In genomic region chr5:165779505-165779904, GRCh38 we compare ENCODE assay signal across 3 cellular contexts.
"Had no signal": no experiment of that assay in that cellular context is flagged by ENCODE, and none has a peak within 500 bp of the region (broad histone marks: within the 10 kb centered on the region; RNA-seq: fewer than 3 reads in every experiment).

No MANE protein-coding gene starts in this region.

- DNase-seq: GDM1, GF-D8 had no signal

- H3K4me3 ChIP-seq: GM12878 had no signal

- ATAC-seq: GM12878 had no signal
